ENCODE assay signal across 20 cellular contexts in genomic region chr9:71704806-71705205, GRCh38.
DNase-seq lines count a peak whose midpoint lies in the region; ATAC-seq and TF ChIP-seq lines count a peak whose summit lies in the region.
"Had no signal": no experiment of that assay in that cellular context is flagged by ENCODE, and none has a peak within 500 bp of the region (broad histone marks: within the 10 kb centered on the region; RNA-seq: fewer than 3 reads in every experiment).

No MANE protein-coding gene starts in this region.

- TF ChIP-seq CTCF in activated CD8-positive, alpha-beta T cell treated with anti-CD3 and anti-CD28 coated beads for 36 hours (IDR thresholded peaks at IDR 0.05): no peak

- intact Hi-C loops in activated CD8-positive, alpha-beta T cell treated with anti-CD3 and anti-CD28 coated beads for 36 hours (cut with micrococcal nuclease): no loop called here

- ATAC-seq in activated T-cell treated with anti-CD3 and anti-CD28 coated beads, Interleukin-2, amount 50 U/mL, for 72 hours (replicated peaks in 1 of 2): no peak
- no peak for ATAC-seq in activated CD8-positive, alpha-beta T cell treated with anti-CD3 and anti-CD28 coated beads for 36 hours
- no peak for ATAC-seq in left lobe of liver

- no peaks in the 10 kb centered on the region for H3K9me3 Mint-ChIP-seq in activated T-cell treated with anti-CD3 and anti-CD28 coated beads, Interleukin-2, amount 50 U/mL, for 72 hours
- H3K9me3 Mint-ChIP-seq in activated CD8-positive, alpha-beta T cell treated with anti-CD3 and anti-CD28 coated beads for 36 hours: no peaks in the 10 kb centered on the region
- H3K9me3 Mint-ChIP-seq: H9 had no signal

- POLR2A ChIA-PET in activated CD8-positive, alpha-beta T cell treated with anti-CD3 and anti-CD28 coated beads for 36 hours (lab: Charles Lee): interaction anchor here (0.6 kb wide), 1 partner anchor 278 kb away, joined by 3 read pairs; no protein-coding TSS in a partner anchor

- no peak overlapping the region for H3K4me3 ChIP-seq in subcutaneous abdominal adipose tissue (ENCODE audit: low read depth in 1 of 5, low read length in 5 of 5)
- H3K4me3 ChIP-seq: BLaER1, stomach, uterus had no signal

- H3K27ac Mint-ChIP-seq in activated T-cell treated with anti-CD3 and anti-CD28 coated beads, Interleukin-2, amount 50 U/mL, for 72 hours: peak overlapping the region; percentile 87
- H3K27ac Mint-ChIP-seq in activated CD8-positive, alpha-beta T cell treated with anti-CD3 and anti-CD28 coated beads for 36 hours: peak overlapping the region; percentile 72

- DNase-seq in activated T-cell treated with anti-CD3 and anti-CD28 coated beads, Interleukin-2, amount 50 U/mL, for 72 hours: no peak
- no peak for DNase-seq in activated T-cell treated with anti-CD3 and anti-CD28 coated beads, Interleukin-2, amount 50 U/mL, for 1 hour
- DNase-seq in activated CD8-positive, alpha-beta T cell treated with anti-CD3 and anti-CD28 coated beads for 36 hours: no peak
- DNase-seq in fibroblast of peridontal ligament (ENCODE audit: extremely low read depth) (peak; percentile 67), germinal center (ENCODE audit: low spot score) (no peak), DMS114 treated with DMSO at 0.1 percent for 48 hours (lab: John Stamatoyannopoulos, UW; ENCODE audit: unreplicated experiment) (no peak), left lobe of liver (ENCODE audit: low spot score) (no peak)
- DNase-seq: caudate nucleus; EL; H9; Kasumi-1; NCI-H1048; NCI-H1930; NCI-H226; small intestine; stimulated activated CD4-positive, alpha-beta T cell treated with anti-CD3 and anti-CD28 coated beads, Interleukin-2, amount 100 ng/mL, for 48 hours; stomach; uterus had no signal

- H3K9ac ChIP-seq in subcutaneous abdominal adipose tissue (ENCODE audit: low read length in 5 of 5): peak overlapping the region in 1 of 5 donors; percentile 3
- H3K9ac ChIP-seq: BLaER1 had no signal

- H3K36me3 Mint-ChIP-seq in activated T-cell treated with anti-CD3 and anti-CD28 coated beads, Interleukin-2, amount 50 U/mL, for 72 hours (ENCODE audit: insufficient read depth in 2 of 2): peaks cover 9 to 36% of the 10 kb centered on the region in 2 donors
- peaks cover 51% of the 10 kb centered on the region for H3K36me3 Mint-ChIP-seq in activated CD8-positive, alpha-beta T cell treated with anti-CD3 and anti-CD28 coated beads for 36 hours (ENCODE audit: low read depth)

- no peaks in the 10 kb centered on the region for H3K27me3 Mint-ChIP-seq in activated T-cell treated with anti-CD3 and anti-CD28 coated beads, Interleukin-2, amount 50 U/mL, for 72 hours (ENCODE audit: low read depth)
- H3K27me3 Mint-ChIP-seq in activated CD8-positive, alpha-beta T cell treated with anti-CD3 and anti-CD28 coated beads for 36 hours: no peaks in the 10 kb centered on the region

- no peak overlapping the region for H3K4me3 Mint-ChIP-seq in activated T-cell treated with anti-CD3 and anti-CD28 coated beads, Interleukin-2, amount 50 U/mL, for 72 hours
- H3K4me3 Mint-ChIP-seq in activated CD8-positive, alpha-beta T cell treated with anti-CD3 and anti-CD28 coated beads for 36 hours: no peak overlapping the region
- H3K4me3 Mint-ChIP-seq: H9 had no signal

- H3K4me1 ChIP-seq in subcutaneous abdominal adipose tissue (ENCODE audit: control insufficient read depth in 5 of 5, insufficient read depth in 5 of 5, low read length in 5 of 5): peaks cover 3 to 27% (median 20%) of the 10 kb centered on the region in 5 donors
- H3K4me1 ChIP-seq: BLaER1, uterus had no signal

- peak overlapping the region; percentile 54 for H3K27ac ChIP-seq in subcutaneous abdominal adipose tissue (ENCODE audit: low read depth, low read length)
- H3K27ac ChIP-seq: BLaER1, stomach, uterus had no signal

- peaks cover 23 to 48% (median 39%) of the 10 kb centered on the region in 5 donors for H3K36me3 ChIP-seq in subcutaneous abdominal adipose tissue (ENCODE audit: control insufficient read depth in 5 of 5, insufficient read depth in 5 of 5, low read length in 5 of 5)
- H3K36me3 ChIP-seq: uterus had no signal

- no peaks in the 10 kb centered on the region for H3K27me3 ChIP-seq in subcutaneous abdominal adipose tissue (ENCODE audit: control insufficient read depth in 5 of 5, insufficient read depth in 4 of 5, low read length in 5 of 5)
- H3K27me3 ChIP-seq: BLaER1, stomach, uterus had no signal

- CTCF ChIA-PET in activated CD8-positive, alpha-beta T cell treated with anti-CD3 and anti-CD28 coated beads for 36 hours (lab: Charles Lee): interaction anchor here (1.0 to 2.0 kb wide), 2 partner anchors 12 to 18 kb away, joined by 3 to 10 read pairs; no protein-coding TSS in a partner anchor

- peaks cover 22% of the 10 kb centered on the region for H3K4me1 Mint-ChIP-seq in activated T-cell treated with anti-CD3 and anti-CD28 coated beads, Interleukin-2, amount 50 U/mL, for 72 hours (ENCODE audit: low read depth)
- H3K4me1 Mint-ChIP-seq in activated CD8-positive, alpha-beta T cell treated with anti-CD3 and anti-CD28 coated beads for 36 hours (ENCODE audit: low read depth): peaks cover 16% of the 10 kb centered on the region
- H3K4me1 Mint-ChIP-seq: H9 had no signal

- no peaks in the 10 kb centered on the region for H3K9me3 ChIP-seq in subcutaneous abdominal adipose tissue (ENCODE audit: control insufficient read depth in 5 of 5, low read length in 5 of 5)
- H3K9me3 ChIP-seq: BLaER1, stomach, uterus had no signal
